ENCODE assay signal across 8 cellular contexts in genomic region chr15:34241376-34242350, GRCh38. TPM values are rescaled to one million over a fixed set of nuclear protein-coding genes. Genes with fewer than 3 reads are reported as not detected.
DNase-seq lines count a peak whose midpoint lies in the region; ATAC-seq and TF ChIP-seq lines count a peak whose summit lies in the region.

No MANE protein-coding gene starts in this region.

- ATAC-seq in HG03159 (IDR thresholded peaks at IDR 0.05; ENCODE audit: unreplicated experiment): no peak

- no peak overlapping the region for H2BK5ac ChIP-seq in trophoblast cell (ENCODE audit: low read depth, low read length, poor library complexity)

- no peak overlapping the region for H4K8ac ChIP-seq in trophoblast cell (ENCODE audit: low read depth, low read length)

- H3K23ac ChIP-seq in trophoblast cell (ENCODE audit: low read length): no peak overlapping the region

- H2AK5ac ChIP-seq in trophoblast cell (ENCODE audit: low read length): no peak overlapping the region

- H3K27me3 ChIP-seq in trophoblast cell (ENCODE audit: insufficient read depth, low read length): no peaks in the 10 kb centered on the region

- H3K27me3 Mint-ChIP-seq in activated CD4-positive, alpha-beta T cell treated with anti-CD3 and anti-CD28 coated beads, Interleukin-2, amount 10 ng/mL, durations not matched to agents 24 days and 14 days: no peaks in the 10 kb centered on the region

- peaks cover 2% of the 10 kb centered on the region for H3K79me1 ChIP-seq in trophoblast cell (ENCODE audit: low read length)

- DNase-seq in AG10803 (ENCODE audit: low read depth): peak; percentile 38
- DNase-seq in GM12864 (ENCODE audit: low read depth): peak; percentile 19
- DNase-seq in KBM-7: peak; percentile 59
- DNase-seq in activated CD4-positive, alpha-beta T cell treated with anti-CD3 and anti-CD28 coated beads, Interleukin-2, amount 10 ng/mL, durations not matched to agents 24 days and 14 days: peak; percentile 80
- peak; percentile 65 for DNase-seq in fibroblast of the aortic adventitia (ENCODE audit: low read depth)
- peak; percentile 9 to 66 for DNase-seq in trophoblast cell
- no peak for DNase-seq in occipital lobe (lab: John Stamatoyannopoulos, UW)

- no peak overlapping the region for H3K18ac ChIP-seq in trophoblast cell (ENCODE audit: low read length)

- peak; percentile 78 for TF ChIP-seq CTCF in AG10803 (conservative IDR thresholded peaks at IDR 0.05; ENCODE audit: low read length)
- peak; percentile 65 for TF ChIP-seq CTCF in GM12864 (IDR thresholded peaks at IDR 0.05; ENCODE audit: low read depth, low read length, missing control alignments)
- TF ChIP-seq CTCF in fibroblast of the aortic adventitia (IDR thresholded peaks at IDR 0.05; ENCODE audit: insufficient read depth, low read length): peak; percentile 86

- intact Hi-C loops in activated CD4-positive, alpha-beta T cell treated with anti-CD3 and anti-CD28 coated beads, Interleukin-2, amount 10 ng/mL, durations not matched to agents 24 days and 14 days (cut with micrococcal nuclease): loop anchor here (1.0 to 10.0 kb wide), 2 partner anchors 126 to 193 kb away; partner anchors contain the start of genes GOLGA8A and LPCAT4

- H3K27ac ChIP-seq in trophoblast cell (ENCODE audit: low read depth, low read length): no peak overlapping the region

- H3K27ac Mint-ChIP-seq in activated CD4-positive, alpha-beta T cell treated with anti-CD3 and anti-CD28 coated beads, Interleukin-2, amount 10 ng/mL, durations not matched to agents 24 days and 14 days: no peak overlapping the region

- in situ Hi-C loops in KBM-7 (cut with MboI; ENCODE audit: low pct_unique_long_range_greater_than_20kb, low sequenced_read_pairs): no loop called here

- H3K9me3 ChIP-seq in trophoblast cell (ENCODE audit: insufficient read depth, low read depth, low read length): peaks cover 1% of the 10 kb centered on the region

- no peak overlapping the region for H2BK12ac ChIP-seq in trophoblast cell (ENCODE audit: low read length)

- H3K14ac ChIP-seq in trophoblast cell (ENCODE audit: low read length): no peak overlapping the region

- no peak overlapping the region for H4K12ac ChIP-seq in trophoblast cell (ENCODE audit: low read depth, low read length)

- no peak overlapping the region for H4K91ac ChIP-seq in trophoblast cell (ENCODE audit: low read depth, low read length)

- no peak overlapping the region for H3K4me2 ChIP-seq in trophoblast cell (ENCODE audit: low read length)

- WGBS in trophoblast cell (ENCODE audit: extremely low coverage, insufficient coverage, insufficient read length): no CpG with 5 or more reads among the region's 1 CpG

- H3K36me3 Mint-ChIP-seq in activated CD4-positive, alpha-beta T cell treated with anti-CD3 and anti-CD28 coated beads, Interleukin-2, amount 10 ng/mL, durations not matched to agents 24 days and 14 days (ENCODE audit: low read depth): peaks cover 33% of the 10 kb centered on the region

- no peak overlapping the region for H3K9ac ChIP-seq in trophoblast cell (ENCODE audit: low read length)

- H2BK120ac ChIP-seq in trophoblast cell (ENCODE audit: insufficient read depth, low read length, poor library complexity): no peak overlapping the region

- H3K36me3 ChIP-seq in trophoblast cell (ENCODE audit: control insufficient read depth in 1 of 2, insufficient read depth in 2 of 2, low read length in 2 of 2): peaks cover 1% of the 10 kb centered on the region in 2 experiments

- no peak overlapping the region for H3K4ac ChIP-seq in trophoblast cell (ENCODE audit: low read depth, low read length)

- no peaks in the 10 kb centered on the region for H3K79me2 ChIP-seq in trophoblast cell (ENCODE audit: control insufficient read depth, insufficient read depth, low read length, poor library complexity)

- peaks cover 21% of the 10 kb centered on the region for H3K4me1 Mint-ChIP-seq in activated CD4-positive, alpha-beta T cell treated with anti-CD3 and anti-CD28 coated beads, Interleukin-2, amount 10 ng/mL, durations not matched to agents 24 days and 14 days

- no peaks in the 10 kb centered on the region for H3K9me3 Mint-ChIP-seq in activated CD4-positive, alpha-beta T cell treated with anti-CD3 and anti-CD28 coated beads, Interleukin-2, amount 10 ng/mL, durations not matched to agents 24 days and 14 days

- no peak overlapping the region for H3K4me3 ChIP-seq in AG10803 (ENCODE audit: low read length)
- no peak overlapping the region for H3K4me3 ChIP-seq in GM12864 (ENCODE audit: low read depth, low read length)
- no peak overlapping the region for H3K4me3 ChIP-seq in fibroblast of the aortic adventitia (ENCODE audit: low read depth, low read length)
- no peak overlapping the region for H3K4me3 ChIP-seq in trophoblast cell (ENCODE audit: low read depth, low read length)

- no peak overlapping the region for H3K4me3 Mint-ChIP-seq in activated CD4-positive, alpha-beta T cell treated with anti-CD3 and anti-CD28 coated beads, Interleukin-2, amount 10 ng/mL, durations not matched to agents 24 days and 14 days

- no peak overlapping the region for H2AFZ ChIP-seq in trophoblast cell (ENCODE audit: insufficient read depth, low read length, poor library complexity)

- peaks cover 2 to 3% of the 10 kb centered on the region in 2 experiments for H3K4me1 ChIP-seq in trophoblast cell (ENCODE audit: control insufficient read depth in 1 of 2, insufficient read depth in 2 of 2, low read length in 2 of 2)

RNA-seq across cellular contexts. Expression of gene EMC4, which starts 16.8 kb away (rescaled TPM):
- total RNA-seq in activated CD4-positive, alpha-beta T cell treated with anti-CD3 and anti-CD28 coated beads, Interleukin-2, amount 10 ng/mL, durations not matched to agents 24 days and 14 days: 102 and 105 TPM in 2 replicates
- total RNA-seq in fibroblast of the aortic adventitia (ENCODE audit: low replicate concordance) (121 and 129 TPM in 2 replicates), occipital lobe (128 TPM)
- 170 TPM in 2 replicates for polyA plus RNA-seq in trophoblast cell (2013)

RNA-seq across cellular contexts. Expression of gene KATNBL1, which starts 31.8 kb away (rescaled TPM):
- 41.1 and 44.2 TPM in 2 replicates for total RNA-seq in activated CD4-positive, alpha-beta T cell treated with anti-CD3 and anti-CD28 coated beads, Interleukin-2, amount 10 ng/mL, durations not matched to agents 24 days and 14 days
- 31.7 and 57.3 TPM in 2 replicates for total RNA-seq in fibroblast of the aortic adventitia (ENCODE audit: low replicate concordance)
- polyA plus RNA-seq in trophoblast cell (2013): 39.6 and 41.5 TPM in 2 replicates
- total RNA-seq in occipital lobe: 117 TPM
